1 cellular context compared by ENCODE assay signal in the genomic region with DNA sequence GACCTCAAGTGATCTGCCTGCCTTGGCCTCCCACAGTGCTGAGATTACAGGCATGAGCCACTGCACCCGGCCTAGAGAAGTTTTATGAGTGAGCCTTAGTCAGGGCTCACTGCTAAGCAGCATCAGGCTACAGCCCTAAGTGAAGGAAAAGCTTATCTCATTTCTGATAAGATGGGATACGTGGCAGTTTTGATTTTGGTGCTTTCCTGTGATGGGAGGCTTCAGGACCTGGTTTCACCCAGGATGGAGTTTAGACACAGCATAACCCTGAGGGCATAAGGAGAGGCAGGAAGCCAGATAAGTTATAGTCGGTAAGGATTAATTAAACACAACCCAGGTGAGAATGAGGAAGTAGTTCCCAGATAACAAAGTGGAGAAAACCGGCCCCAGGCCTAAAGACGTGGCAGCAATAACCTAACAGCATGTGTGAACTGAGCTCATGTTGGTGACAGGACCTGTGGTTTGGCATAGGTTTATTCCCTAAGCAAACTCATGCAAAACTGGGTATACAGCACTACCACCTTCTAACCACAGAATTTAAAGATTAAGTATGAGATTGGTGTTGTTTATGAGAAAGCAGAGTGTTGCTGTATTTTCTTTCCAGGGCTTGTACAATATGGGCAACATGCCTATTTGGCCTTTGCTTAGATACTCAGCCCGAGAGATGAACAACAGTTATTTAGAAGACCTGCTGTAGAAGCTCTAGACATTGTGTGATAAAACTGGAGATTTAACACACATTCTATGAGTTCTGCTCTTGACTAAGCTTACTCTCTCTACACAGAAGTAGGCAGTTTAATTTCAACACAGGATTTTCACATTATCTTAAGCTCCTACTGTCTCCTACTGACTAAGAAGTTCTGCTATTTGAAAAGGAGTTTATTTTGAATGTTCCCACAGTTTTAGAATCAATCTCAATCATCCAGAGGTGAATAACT.
TF ChIP-seq lines count a peak whose summit lies in the region.

No MANE protein-coding gene starts in this region.

TF ChIP-seq in HepG2, 621 proteins besides CTCF, POLR2A, EP300 and RAD21 (continued from another document):
- TF ChIP-seq NFE2 (CRISPR knock-in tag; IDR thresholded peaks at IDR 0.05) (no peak), ZNF552 (CRISPR knock-in tag; IDR thresholded peaks at IDR 0.05; ENCODE audit: borderline replicate concordance) (no peak), MAFK (conservative IDR thresholded peaks at IDR 0.05 in 1 of 2, IDR thresholded peaks at IDR 0.05 in 1 of 2; ENCODE audit: low read length in 2 of 2) (no peak), HNRNPLL (IDR thresholded peaks at IDR 0.05; ENCODE audit: low read depth, low read length, poor library complexity, severe bottlenecking) (no peak), FOXA1 (IDR thresholded peaks at IDR 0.05) (no peak), FOXA1 (CRISPR knock-in tag; IDR thresholded peaks at IDR 0.05) (no peak), PLRG1 (conservative IDR thresholded peaks at IDR 0.05) (no peak), SALL1 (CRISPR knock-in tag; IDR thresholded peaks at IDR 0.05) (no peak), RFXAP (CRISPR knock-in tag; IDR thresholded peaks at IDR 0.05; ENCODE audit: borderline replicate concordance) (no peak), FOXC1 (CRISPR knock-in tag; IDR thresholded peaks at IDR 0.05; ENCODE audit: borderline replicate concordance) (no peak), ZFP36 (IDR thresholded peaks at IDR 0.05; ENCODE audit: borderline replicate concordance, low read depth, low read length, partially characterized antibody) (no peak)
- TF ChIP-seq, protein P1, sequence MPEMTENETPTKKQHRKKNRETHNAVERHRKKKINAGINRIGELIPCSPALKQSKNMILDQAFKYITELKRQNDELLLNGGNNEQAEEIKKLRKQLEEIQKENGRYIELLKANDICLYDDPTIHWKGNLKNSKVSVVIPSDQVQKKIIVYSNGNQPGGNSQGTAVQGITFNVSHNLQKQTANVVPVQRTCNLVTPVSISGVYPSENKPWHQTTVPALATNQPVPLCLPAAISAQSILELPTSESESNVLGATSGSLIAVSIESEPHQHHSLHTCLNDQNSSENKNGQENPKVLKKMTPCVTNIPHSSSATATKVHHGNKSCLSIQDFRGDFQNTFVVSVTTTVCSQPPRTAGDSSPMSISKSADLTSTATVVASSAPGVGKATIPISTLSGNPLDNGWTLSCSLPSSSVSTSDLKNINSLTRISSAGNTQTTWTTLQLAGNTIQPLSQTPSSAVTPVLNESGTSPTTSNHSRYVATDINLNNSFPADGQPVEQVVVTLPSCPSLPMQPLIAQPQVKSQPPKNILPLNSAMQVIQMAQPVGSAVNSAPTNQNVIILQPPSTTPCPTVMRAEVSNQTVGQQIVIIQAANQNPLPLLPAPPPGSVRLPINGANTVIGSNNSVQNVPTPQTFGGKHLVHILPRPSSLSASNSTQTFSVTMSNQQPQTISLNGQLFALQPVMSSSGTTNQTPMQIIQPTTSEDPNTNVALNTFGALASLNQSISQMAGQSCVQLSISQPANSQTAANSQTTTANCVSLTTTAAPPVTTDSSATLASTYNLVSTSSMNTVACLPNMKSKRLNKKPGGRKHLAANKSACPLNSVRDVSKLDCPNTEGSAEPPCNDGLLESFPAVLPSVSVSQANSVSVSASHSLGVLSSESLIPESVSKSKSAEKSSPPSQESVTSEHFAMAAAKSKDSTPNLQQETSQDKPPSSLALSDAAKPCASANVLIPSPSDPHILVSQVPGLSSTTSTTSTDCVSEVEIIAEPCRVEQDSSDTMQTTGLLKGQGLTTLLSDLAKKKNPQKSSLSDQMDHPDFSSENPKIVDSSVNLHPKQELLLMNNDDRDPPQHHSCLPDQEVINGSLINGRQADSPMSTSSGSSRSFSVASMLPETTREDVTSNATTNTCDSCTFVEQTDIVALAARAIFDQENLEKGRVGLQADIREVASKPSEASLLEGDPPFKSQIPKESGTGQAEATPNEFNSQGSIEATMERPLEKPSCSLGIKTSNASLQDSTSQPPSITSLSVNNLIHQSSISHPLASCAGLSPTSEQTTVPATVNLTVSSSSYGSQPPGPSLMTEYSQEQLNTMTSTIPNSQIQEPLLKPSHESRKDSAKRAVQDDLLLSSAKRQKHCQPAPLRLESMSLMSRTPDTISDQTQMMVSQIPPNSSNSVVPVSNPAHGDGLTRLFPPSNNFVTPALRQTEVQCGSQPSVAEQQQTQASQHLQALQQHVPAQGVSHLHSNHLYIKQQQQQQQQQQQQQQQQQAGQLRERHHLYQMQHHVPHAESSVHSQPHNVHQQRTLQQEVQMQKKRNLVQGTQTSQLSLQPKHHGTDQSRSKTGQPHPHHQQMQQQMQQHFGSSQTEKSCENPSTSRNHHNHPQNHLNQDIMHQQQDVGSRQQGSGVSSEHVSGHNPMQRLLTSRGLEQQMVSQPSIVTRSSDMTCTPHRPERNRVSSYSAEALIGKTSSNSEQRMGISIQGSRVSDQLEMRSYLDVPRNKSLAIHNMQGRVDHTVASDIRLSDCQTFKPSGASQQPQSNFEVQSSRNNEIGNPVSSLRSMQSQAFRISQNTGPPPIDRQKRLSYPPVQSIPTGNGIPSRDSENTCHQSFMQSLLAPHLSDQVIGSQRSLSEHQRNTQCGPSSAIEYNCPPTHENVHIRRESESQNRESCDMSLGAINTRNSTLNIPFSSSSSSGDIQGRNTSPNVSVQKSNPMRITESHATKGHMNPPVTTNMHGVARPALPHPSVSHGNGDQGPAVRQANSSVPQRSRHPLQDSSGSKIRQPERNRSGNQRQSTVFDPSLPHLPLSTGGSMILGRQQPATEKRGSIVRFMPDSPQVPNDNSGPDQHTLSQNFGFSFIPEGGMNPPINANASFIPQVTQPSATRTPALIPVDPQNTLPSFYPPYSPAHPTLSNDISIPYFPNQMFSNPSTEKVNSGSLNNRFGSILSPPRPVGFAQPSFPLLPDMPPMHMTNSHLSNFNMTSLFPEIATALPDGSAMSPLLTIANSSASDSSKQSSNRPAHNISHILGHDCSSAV (CRISPR knock-in tag; IDR thresholded peaks at IDR 0.05; ENCODE audit: borderline replicate concordance), result no peak
- TF ChIP-seq, protein P2, sequence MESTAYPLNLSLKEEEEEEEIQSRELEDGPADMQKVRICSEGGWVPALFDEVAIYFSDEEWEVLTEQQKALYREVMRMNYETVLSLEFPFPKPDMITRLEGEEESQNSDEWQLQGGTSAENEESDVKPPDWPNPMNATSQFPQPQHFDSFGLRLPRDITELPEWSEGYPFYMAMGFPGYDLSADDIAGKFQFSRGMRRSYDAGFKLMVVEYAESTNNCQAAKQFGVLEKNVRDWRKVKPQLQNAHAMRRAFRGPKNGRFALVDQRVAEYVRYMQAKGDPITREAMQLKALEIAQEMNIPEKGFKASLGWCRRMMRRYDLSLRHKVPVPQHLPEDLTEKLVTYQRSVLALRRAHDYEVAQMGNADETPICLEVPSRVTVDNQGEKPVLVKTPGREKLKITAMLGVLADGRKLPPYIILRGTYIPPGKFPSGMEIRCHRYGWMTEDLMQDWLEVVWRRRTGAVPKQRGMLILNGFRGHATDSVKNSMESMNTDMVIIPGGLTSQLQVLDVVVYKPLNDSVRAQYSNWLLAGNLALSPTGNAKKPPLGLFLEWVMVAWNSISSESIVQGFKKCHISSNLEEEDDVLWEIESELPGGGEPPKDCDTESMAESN (CRISPR knock-in tag; conservative IDR thresholded peaks at IDR 0.05), result no peak
- TF ChIP-seq, protein P3, sequence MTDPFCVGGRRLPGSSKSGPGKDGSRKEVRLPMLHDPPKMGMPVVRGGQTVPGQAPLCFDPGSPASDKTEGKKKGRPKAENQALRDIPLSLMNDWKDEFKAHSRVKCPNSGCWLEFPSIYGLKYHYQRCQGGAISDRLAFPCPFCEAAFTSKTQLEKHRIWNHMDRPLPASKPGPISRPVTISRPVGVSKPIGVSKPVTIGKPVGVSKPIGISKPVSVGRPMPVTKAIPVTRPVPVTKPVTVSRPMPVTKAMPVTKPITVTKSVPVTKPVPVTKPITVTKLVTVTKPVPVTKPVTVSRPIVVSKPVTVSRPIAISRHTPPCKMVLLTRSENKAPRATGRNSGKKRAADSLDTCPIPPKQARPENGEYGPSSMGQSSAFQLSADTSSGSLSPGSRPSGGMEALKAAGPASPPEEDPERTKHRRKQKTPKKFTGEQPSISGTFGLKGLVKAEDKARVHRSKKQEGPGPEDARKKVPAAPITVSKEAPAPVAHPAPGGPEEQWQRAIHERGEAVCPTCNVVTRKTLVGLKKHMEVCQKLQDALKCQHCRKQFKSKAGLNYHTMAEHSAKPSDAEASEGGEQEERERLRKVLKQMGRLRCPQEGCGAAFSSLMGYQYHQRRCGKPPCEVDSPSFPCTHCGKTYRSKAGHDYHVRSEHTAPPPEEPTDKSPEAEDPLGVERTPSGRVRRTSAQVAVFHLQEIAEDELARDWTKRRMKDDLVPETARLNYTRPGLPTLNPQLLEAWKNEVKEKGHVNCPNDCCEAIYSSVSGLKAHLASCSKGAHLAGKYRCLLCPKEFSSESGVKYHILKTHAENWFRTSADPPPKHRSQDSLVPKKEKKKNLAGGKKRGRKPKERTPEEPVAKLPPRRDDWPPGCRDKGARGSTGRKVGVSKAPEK (CRISPR knock-in tag; IDR thresholded peaks at IDR 0.05; ENCODE audit: borderline replicate concordance), result no peak
- TF ChIP-seq, protein P4, sequence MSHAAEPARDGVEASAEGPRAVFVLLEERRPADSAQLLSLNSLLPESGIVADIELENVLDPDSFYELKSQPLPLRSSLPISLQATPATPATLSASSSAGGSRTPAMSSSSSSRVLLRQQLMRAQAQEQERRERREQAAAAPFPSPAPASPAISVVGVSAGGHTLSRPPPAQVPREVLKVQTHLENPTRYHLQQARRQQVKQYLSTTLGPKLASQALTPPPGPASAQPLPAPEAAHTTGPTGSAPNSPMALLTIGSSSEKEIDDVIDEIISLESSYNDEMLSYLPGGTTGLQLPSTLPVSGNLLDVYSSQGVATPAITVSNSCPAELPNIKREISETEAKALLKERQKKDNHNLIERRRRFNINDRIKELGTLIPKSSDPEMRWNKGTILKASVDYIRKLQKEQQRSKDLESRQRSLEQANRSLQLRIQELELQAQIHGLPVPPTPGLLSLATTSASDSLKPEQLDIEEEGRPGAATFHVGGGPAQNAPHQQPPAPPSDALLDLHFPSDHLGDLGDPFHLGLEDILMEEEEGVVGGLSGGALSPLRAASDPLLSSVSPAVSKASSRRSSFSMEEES (CRISPR knock-in tag; IDR thresholded peaks at IDR 0.05), result no peak
